In genomic region chr3:4512895-4513616, GRCh38 we compare ENCODE assay signal across 15 cellular contexts. TPM values are rescaled to one million over a fixed set of nuclear protein-coding genes. Genes with fewer than 3 reads are reported as not detected.
DNase-seq lines count a peak whose midpoint lies in the region; ATAC-seq, FAIRE-seq and TF ChIP-seq lines count a peak whose summit lies in the region.
"Had no signal": no experiment of that assay in that cellular context is flagged by ENCODE, and none has a peak within 500 bp of the region (broad histone marks: within the 10 kb centered on the region; RNA-seq: fewer than 3 reads in every experiment).

No MANE protein-coding gene starts in this region.

- intact Hi-C loops in Right ventricle myocardium superior (cut with DNase I): no loop called here
- intact Hi-C loops in cardiac septum (cut with DNase I): no loop called here
- intact Hi-C loops in dendritic cell treated with granulocyte-macrophage colony-stimulating factor and Interleukin-4, amounts not matched to agents 40 ng/mL and 50 ng/mL, for 4 days (cut with micrococcal nuclease): no loop called here
- intact Hi-C loops in activated T-helper 1 cell treated with anti-CD3 and anti-CD28 coated beads, Interleukin-12 subunit alpha, Interleukin-12 subunit beta, Interleukin-2, Interleukin-4 antibody, amounts not matched to agents 30 ng/mL and 10 ng/mL and 1 ng/mL, durations not matched to agents 14 hours and 24 hours and 36 hours (cut with micrococcal nuclease): no loop called here

- no peaks in the 10 kb centered on the region for H3K9me3 Mint-ChIP-seq in dendritic cell treated with granulocyte-macrophage colony-stimulating factor and Interleukin-4, amounts not matched to agents 40 ng/mL and 50 ng/mL, for 4 days
- no peaks in the 10 kb centered on the region for H3K9me3 Mint-ChIP-seq in memory B cell
- H3K9me3 Mint-ChIP-seq in activated T-helper 1 cell treated with anti-CD3 and anti-CD28 coated beads, Interleukin-12 subunit alpha, Interleukin-12 subunit beta, Interleukin-2, Interleukin-4 antibody, amounts not matched to agents 30 ng/mL and 10 ng/mL and 1 ng/mL, durations not matched to agents 14 hours and 24 hours and 36 hours: no peaks in the 10 kb centered on the region
- H3K9me3 Mint-ChIP-seq: CD8-positive, alpha-beta memory T cell; T-cell; WTC11 had no signal

- peaks cover 16% of the 10 kb centered on the region for H3K36me3 Mint-ChIP-seq in dendritic cell treated with granulocyte-macrophage colony-stimulating factor and Interleukin-4, amounts not matched to agents 40 ng/mL and 50 ng/mL, for 4 days (ENCODE audit: low read depth)
- H3K36me3 Mint-ChIP-seq in memory B cell: peaks cover 22% of the 10 kb centered on the region
- H3K36me3 Mint-ChIP-seq in activated T-helper 1 cell treated with anti-CD3 and anti-CD28 coated beads, Interleukin-12 subunit alpha, Interleukin-12 subunit beta, Interleukin-2, Interleukin-4 antibody, amounts not matched to agents 30 ng/mL and 10 ng/mL and 1 ng/mL, durations not matched to agents 14 hours and 24 hours and 36 hours (ENCODE audit: low read depth): peaks cover 38% of the 10 kb centered on the region
- H3K36me3 Mint-ChIP-seq: WTC11 had no signal

- no peak overlapping the region for H3K4me3 Mint-ChIP-seq in dendritic cell treated with granulocyte-macrophage colony-stimulating factor and Interleukin-4, amounts not matched to agents 40 ng/mL and 50 ng/mL, for 4 days
- H3K4me3 Mint-ChIP-seq in memory B cell: no peak overlapping the region
- H3K4me3 Mint-ChIP-seq in activated T-helper 1 cell treated with anti-CD3 and anti-CD28 coated beads, Interleukin-12 subunit alpha, Interleukin-12 subunit beta, Interleukin-2, Interleukin-4 antibody, amounts not matched to agents 30 ng/mL and 10 ng/mL and 1 ng/mL, durations not matched to agents 14 hours and 24 hours and 36 hours: no peak overlapping the region
- H3K4me3 Mint-ChIP-seq: CD8-positive, alpha-beta memory T cell; T-cell; WTC11 had no signal

- peaks cover 26% of the 10 kb centered on the region for H3K4me1 Mint-ChIP-seq in dendritic cell treated with granulocyte-macrophage colony-stimulating factor and Interleukin-4, amounts not matched to agents 40 ng/mL and 50 ng/mL, for 4 days (ENCODE audit: low read depth)
- peaks cover 48% of the 10 kb centered on the region for H3K4me1 Mint-ChIP-seq in memory B cell
- H3K4me1 Mint-ChIP-seq in activated T-helper 1 cell treated with anti-CD3 and anti-CD28 coated beads, Interleukin-12 subunit alpha, Interleukin-12 subunit beta, Interleukin-2, Interleukin-4 antibody, amounts not matched to agents 30 ng/mL and 10 ng/mL and 1 ng/mL, durations not matched to agents 14 hours and 24 hours and 36 hours (ENCODE audit: low read depth): peaks cover 12% of the 10 kb centered on the region

- TF ChIP-seq POLR2A in H54 (IDR thresholded peaks at IDR 0.05; ENCODE audit: low read depth, low read length): no peak

- peak; percentile 35 for ATAC-seq in Right ventricle myocardium superior (ENCODE audit: poor library complexity)
- no peak for ATAC-seq in memory B cell (ENCODE audit: low read depth)
- ATAC-seq: GM12878, WTC11 had no signal

- no peaks in the 10 kb centered on the region for H3K27me3 Mint-ChIP-seq in dendritic cell treated with granulocyte-macrophage colony-stimulating factor and Interleukin-4, amounts not matched to agents 40 ng/mL and 50 ng/mL, for 4 days
- H3K27me3 Mint-ChIP-seq in memory B cell: no peaks in the 10 kb centered on the region
- H3K27me3 Mint-ChIP-seq in activated T-helper 1 cell treated with anti-CD3 and anti-CD28 coated beads, Interleukin-12 subunit alpha, Interleukin-12 subunit beta, Interleukin-2, Interleukin-4 antibody, amounts not matched to agents 30 ng/mL and 10 ng/mL and 1 ng/mL, durations not matched to agents 14 hours and 24 hours and 36 hours (ENCODE audit: insufficient read depth): no peaks in the 10 kb centered on the region
- H3K27me3 Mint-ChIP-seq: CD8-positive, alpha-beta memory T cell; T-cell had no signal

- no peak for DNase-seq in Right ventricle myocardium superior
- no peak for DNase-seq in cardiac septum (ENCODE audit: low spot score)
- no peak for DNase-seq in memory B cell (ENCODE audit: low spot score in 2 of 2)
- no peak for DNase-seq in activated effector memory CD4-positive, alpha-beta T cell treated with Interleukin-2 at 50 U/mL for 16 hours
- DNase-seq in H54 (ENCODE audit: insufficient read length, low spot score): no peak
- no peak for DNase-seq in NCI-H2171 treated with DMSO at 0.1 percent for 48 hours (lab: John Stamatoyannopoulos, UW)
- DNase-seq in activated T-helper 1 cell treated with anti-CD3 and anti-CD28 coated beads, Interleukin-12 subunit alpha, Interleukin-12 subunit beta, Interleukin-2, Interleukin-4 antibody, amounts not matched to agents 30 ng/mL and 10 ng/mL and 1 ng/mL, durations not matched to agents 14 hours and 24 hours and 36 hours (ENCODE audit: low spot score): no peak
- DNase-seq: CD8-positive, alpha-beta memory T cell; NCI-H187 treated with DMSO at 0.1 percent for 48 hours; occipital lobe had no signal

- peak overlapping the region; percentile 25 for H3K27ac Mint-ChIP-seq in dendritic cell treated with granulocyte-macrophage colony-stimulating factor and Interleukin-4, amounts not matched to agents 40 ng/mL and 50 ng/mL, for 4 days
- H3K27ac Mint-ChIP-seq in memory B cell: peak overlapping the region; percentile 42
- H3K27ac Mint-ChIP-seq in activated T-helper 1 cell treated with anti-CD3 and anti-CD28 coated beads, Interleukin-12 subunit alpha, Interleukin-12 subunit beta, Interleukin-2, Interleukin-4 antibody, amounts not matched to agents 30 ng/mL and 10 ng/mL and 1 ng/mL, durations not matched to agents 14 hours and 24 hours and 36 hours: no peak overlapping the region
- H3K27ac Mint-ChIP-seq: WTC11 had no signal

- FAIRE-seq in H54 (lab: Jason Lieb, UNC): no peak
- FAIRE-seq: G401.6, GM12878 had no signal

RNA-seq across cellular contexts. Expression of gene ITPR1, which starts 19.9 kb away (rescaled TPM):
- total RNA-seq in Right ventricle myocardium superior (17.1 TPM), cardiac septum (19.5 TPM)
- 108 and 113 TPM in 2 replicates for total RNA-seq in activated T-helper 1 cell treated with anti-CD3 and anti-CD28 coated beads, Interleukin-12 subunit alpha, Interleukin-12 subunit beta, Interleukin-2, Interleukin-4 antibody, amounts not matched to agents 30 ng/mL and 10 ng/mL and 1 ng/mL, durations not matched to agents 14 hours and 24 hours and 36 hours

RNA-seq across cellular contexts. Expression of gene SUMF1, which starts 46.0 kb away (rescaled TPM):
- total RNA-seq in Right ventricle myocardium superior (7.6 TPM), cardiac septum (10.4 TPM)
- 6.1 and 7.0 TPM in 2 replicates for total RNA-seq in activated T-helper 1 cell treated with anti-CD3 and anti-CD28 coated beads, Interleukin-12 subunit alpha, Interleukin-12 subunit beta, Interleukin-2, Interleukin-4 antibody, amounts not matched to agents 30 ng/mL and 10 ng/mL and 1 ng/mL, durations not matched to agents 14 hours and 24 hours and 36 hours
